Comparison of ENCODE assay signal across 1 cellular context in genomic region chr9:76423216-76424177, GRCh38.
TF ChIP-seq lines count a peak whose summit lies in the region.

No MANE protein-coding gene starts in this region.

TF ChIP-seq in HepG2, 621 proteins besides CTCF, POLR2A, EP300 and RAD21 (continues in another document):
- TF ChIP-seq ZSCAN29 (CRISPR knock-in tag; conservative IDR thresholded peaks at IDR 0.05), result no peak
- peak; percentile 79; the same call in 1 of the 2 replicates for TF ChIP-seq ZNF609 (CRISPR knock-in tag; IDR thresholded peaks at IDR 0.05; ENCODE audit: borderline replicate concordance)
- TF ChIP-seq HOMEZ (CRISPR knock-in tag; IDR thresholded peaks at IDR 0.05; ENCODE audit: low read depth), result peak; percentile 81
- TF ChIP-seq KDM4B (CRISPR knock-in tag; IDR thresholded peaks at IDR 0.05), result peak; percentile 61; the same call in 1 of the 2 replicates
- no peak for TF ChIP-seq NFAT5 (CRISPR knock-in tag; IDR thresholded peaks at IDR 0.05)
- TF ChIP-seq NAIF1 (CRISPR knock-in tag; IDR thresholded peaks at IDR 0.05; ENCODE audit: borderline replicate concordance), result no peak
- TF ChIP-seq ZNF460 (CRISPR knock-in tag; IDR thresholded peaks at IDR 0.05; ENCODE audit: borderline replicate concordance), result no peak
- no peak for TF ChIP-seq ZBTB7B (CRISPR knock-in tag; IDR thresholded peaks at IDR 0.05)
- TF ChIP-seq ZNF350 (CRISPR knock-in tag; IDR thresholded peaks at IDR 0.05; ENCODE audit: borderline replicate concordance, low read depth), result no peak
- no peak for TF ChIP-seq ATAD3A (CRISPR knock-in tag; IDR thresholded peaks at IDR 0.05)
- peak; percentile 85 for TF ChIP-seq GATAD2A (CRISPR knock-in tag; IDR thresholded peaks at IDR 0.05)
- TF ChIP-seq ELF4 (CRISPR knock-in tag; IDR thresholded peaks at IDR 0.05; ENCODE audit: borderline replicate concordance), result no peak
- TF ChIP-seq GRHL1 (CRISPR knock-in tag; conservative IDR thresholded peaks at IDR 0.05), result no peak
- no peak for TF ChIP-seq HNRNPLL (IDR thresholded peaks at IDR 0.05; ENCODE audit: low read depth, low read length, poor library complexity, severe bottlenecking)
- TF ChIP-seq KMT2A (CRISPR knock-in tag; IDR thresholded peaks at IDR 0.05), result no peak
- no peak for TF ChIP-seq RBFOX2 (IDR thresholded peaks at IDR 0.05; ENCODE audit: low read depth, low read length)
- TF ChIP-seq TAF1 (CRISPR knock-in tag; IDR thresholded peaks at IDR 0.05), result no peak
- TF ChIP-seq CREB3 (CRISPR knock-in tag; IDR thresholded peaks at IDR 0.05), result no peak
- TF ChIP-seq ZNF75D (CRISPR knock-in tag; IDR thresholded peaks at IDR 0.05; ENCODE audit: borderline replicate concordance), result no peak
- no peak for TF ChIP-seq JARID2 (CRISPR knock-in tag; IDR thresholded peaks at IDR 0.05; ENCODE audit: insufficient replicate concordance)
- peak; percentile 83; the same call in 1 of the 2 replicates for TF ChIP-seq SIX1 (CRISPR knock-in tag; IDR thresholded peaks at IDR 0.05; ENCODE audit: borderline replicate concordance)
- TF ChIP-seq ZBTB20 (CRISPR knock-in tag; IDR thresholded peaks at IDR 0.05; ENCODE audit: borderline replicate concordance, low read depth), result no peak
- no peak for TF ChIP-seq ZBTB49 (CRISPR knock-in tag; IDR thresholded peaks at IDR 0.05; ENCODE audit: borderline replicate concordance)
- no peak for TF ChIP-seq DR1 (CRISPR knock-in tag; IDR thresholded peaks at IDR 0.05)
- TF ChIP-seq TEAD2 (CRISPR knock-in tag; IDR thresholded peaks at IDR 0.05), result no peak
- TF ChIP-seq GLMP (CRISPR knock-in tag; IDR thresholded peaks at IDR 0.05; ENCODE audit: borderline replicate concordance), result no peak
- peak; percentile 56 for TF ChIP-seq PITX1 (CRISPR knock-in tag; IDR thresholded peaks at IDR 0.05)
- no peak for TF ChIP-seq NFIB (CRISPR knock-in tag; IDR thresholded peaks at IDR 0.05; ENCODE audit: borderline replicate concordance)
- TF ChIP-seq SRSF9 (IDR thresholded peaks at IDR 0.05; ENCODE audit: borderline replicate concordance, insufficient read depth, low read depth, low read length, poor library complexity, severe bottlenecking), result no peak
- TF ChIP-seq ZNF572 (CRISPR knock-in tag; IDR thresholded peaks at IDR 0.05), result no peak
- TF ChIP-seq TFAP4 (IDR thresholded peaks at IDR 0.05; ENCODE audit: borderline replicate concordance, low read depth), result 0 out of 2 replicates have a peak, but pooled peaks have one; percentile 22
- TF ChIP-seq THYN1 (CRISPR knock-in tag; IDR thresholded peaks at IDR 0.05; ENCODE audit: borderline replicate concordance, low read depth), result no peak
- no peak for TF ChIP-seq FOXK1 (CRISPR knock-in tag; IDR thresholded peaks at IDR 0.05; ENCODE audit: borderline replicate concordance, low read depth)
- no peak for TF ChIP-seq ZFY (CRISPR knock-in tag; IDR thresholded peaks at IDR 0.05)
- no peak for TF ChIP-seq ZFP36L2 (CRISPR knock-in tag; IDR thresholded peaks at IDR 0.05)
- no peak for TF ChIP-seq KLF13 (CRISPR knock-in tag; IDR thresholded peaks at IDR 0.05)
- TF ChIP-seq STAT6 (CRISPR knock-in tag; IDR thresholded peaks at IDR 0.05; ENCODE audit: borderline replicate concordance), result no peak
- TF ChIP-seq ZFP36L1 (CRISPR knock-in tag; IDR thresholded peaks at IDR 0.05), result no peak
- TF ChIP-seq CREM (IDR thresholded peaks at IDR 0.05), result peak; percentile 90
- TF ChIP-seq CREM (CRISPR knock-in tag; IDR thresholded peaks at IDR 0.05), result no peak
